In genomic region chr12:81094718-81095360, GRCh38 we compare ENCODE assay signal across 22 cellular contexts. TPM values are rescaled to one million over a fixed set of nuclear protein-coding genes. Genes with fewer than 3 reads are reported as not detected.
"Had no signal": no experiment of that assay in that cellular context is flagged by ENCODE, and none has a peak within 500 bp of the region (broad histone marks: within the 10 kb centered on the region; RNA-seq: fewer than 3 reads in every experiment).

No MANE protein-coding gene starts in this region.

- ATAC-seq: activated CD4-positive, alpha-beta T cell treated with anti-CD3 and anti-CD28 coated beads for 36 hours; activated CD8-positive, alpha-beta memory T cell treated with anti-CD3 and anti-CD28 coated beads, Interleukin-2, amount 10 ng/mL, durations not matched to agents 7 days and 5 days; activated CD8-positive, alpha-beta T cell treated with anti-CD3 and anti-CD28 coated beads, Interleukin-2, amount 10 ng/mL, durations not matched to agents 7 days and 5 days; activated naive CD8-positive, alpha-beta T cell treated with anti-CD3 and anti-CD28 coated beads, Interleukin-2, amount 50 U/mL, for 24 hours; naive thymus-derived CD4-positive, alpha-beta T cell; T-cell had no signal

- H2AFZ ChIP-seq: parathyroid adenoma had no signal

- H3K4me3 ChIP-seq: breast epithelium, heart left ventricle, testis, transverse colon had no signal

- DNase-seq: activated CD4-positive, alpha-beta T cell treated with anti-CD3 and anti-CD28 coated beads for 36 hours; activated CD4-positive, CD25-positive, alpha-beta regulatory T cell; activated CD8-positive, alpha-beta memory T cell treated with anti-CD3 and anti-CD28 coated beads, Interleukin-2, amount 10 ng/mL, durations not matched to agents 7 days and 5 days; activated CD8-positive, alpha-beta T cell treated with anti-CD3 and anti-CD28 coated beads, Interleukin-2, amount 10 ng/mL, durations not matched to agents 7 days and 5 days; activated naive CD8-positive, alpha-beta T cell treated with anti-CD3 and anti-CD28 coated beads, Interleukin-2, amount 50 U/mL, for 24 hours; activated T-cell treated with anti-CD3 and anti-CD28 coated beads, Interleukin-2, amount 50 U/mL, for 48 hours; central memory CD4-positive, alpha-beta T cell; heart left ventricle; left ventricle myocardium superior; naive thymus-derived CD4-positive, alpha-beta T cell; nucleus accumbens; right cardiac atrium; stimulated activated CD4-positive, alpha-beta T cell treated with anti-CD3 and anti-CD28 coated beads, Interleukin-2, amount 100 ng/mL, for 48 hours; stimulated activated naive CD4-positive, alpha-beta T cell treated with Interleukin-2 at 50 U/mL for 16 hours; T-cell; testis; transverse colon had no signal

- H3K36me3 ChIP-seq: breast epithelium, heart left ventricle, transverse colon had no signal

- H3K9ac ChIP-seq: parathyroid adenoma had no signal

- H3K4me1 ChIP-seq: breast epithelium, parathyroid adenoma, testis, transverse colon had no signal

- H3K27me3 ChIP-seq: breast epithelium, heart left ventricle, testis, transverse colon had no signal

- H3K79me2 ChIP-seq: parathyroid adenoma had no signal

- H3K9me3 ChIP-seq: breast epithelium, heart left ventricle, testis, transverse colon had no signal

- H3K27ac ChIP-seq: heart left ventricle, parathyroid adenoma, transverse colon had no signal

- FAIRE-seq: endothelial cell of umbilical vein, urothelium cell line had no signal

RNA-seq across cellular contexts. Expression of gene ACSS3, which starts 17.0 kb away (rescaled TPM):
- total RNA-seq: activated CD4-positive, alpha-beta T cell treated with anti-CD3 and anti-CD28 coated beads for 36 hours; activated CD8-positive, alpha-beta memory T cell treated with anti-CD3 and anti-CD28 coated beads, Interleukin-2, amount 10 ng/mL, durations not matched to agents 7 days and 5 days; activated CD8-positive, alpha-beta T cell treated with anti-CD3 and anti-CD28 coated beads, Interleukin-2, amount 10 ng/mL, durations not matched to agents 7 days and 5 days; activated T-helper 2 cell treated with anti-CD3 and anti-CD28 coated beads, Interferon-gamma antibody, Interleukin-2, Interleukin-4, amounts not matched to agents 10 μg/mL and 5 μg/mL and 100 μg/mL, durations not matched to agents 14 hours and 24 hours and 36 hours had no signal
- polyA plus RNA-seq: naive thymus-derived CD4-positive, alpha-beta T cell had no signal
